ENCODE assay signal across 9 cellular contexts in the genomic region with DNA sequence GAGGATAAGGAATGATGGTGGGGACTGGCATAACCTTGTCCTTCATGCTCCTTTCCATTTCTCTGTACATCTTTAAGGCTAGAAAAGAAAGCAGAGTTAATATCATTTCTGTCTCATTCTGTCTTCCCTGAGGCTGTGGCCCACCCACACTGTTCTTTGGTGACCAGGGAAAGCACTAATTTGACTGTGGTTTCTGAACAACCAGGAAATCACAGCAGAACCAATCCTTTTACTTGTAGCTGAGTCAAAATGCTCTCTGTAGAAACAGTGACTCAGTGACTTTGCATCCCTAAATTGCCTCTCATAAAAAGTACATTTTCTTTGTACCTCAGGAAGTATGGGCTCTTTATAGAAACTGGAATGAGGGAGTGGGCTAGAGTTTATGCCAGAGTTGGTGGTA. TPM values are rescaled to one million over a fixed set of nuclear protein-coding genes. Genes with fewer than 3 reads are reported as not detected.
DNase-seq lines count a peak whose midpoint lies in the region; ATAC-seq and TF ChIP-seq lines count a peak whose summit lies in the region.
"Had no signal": no experiment of that assay in that cellular context is flagged by ENCODE, and none has a peak within 500 bp of the region (broad histone marks: within the 10 kb centered on the region; RNA-seq: fewer than 3 reads in every experiment).

No MANE protein-coding gene starts in this region.

- peaks cover 17 to 24% of the 10 kb centered on the region in 2 donors for H3K27me3 Mint-ChIP-seq in natural killer cell treated with Interleukin-12 subunit alpha and Interleukin-12 subunit beta and Interleukin-15 and Interleukin-18, amount 100 ng/mL, for 72 hours
- peaks cover 14 to 17% of the 10 kb centered on the region in 2 donors for H3K27me3 Mint-ChIP-seq in natural killer cell (ENCODE audit: low read depth in 2 of 2)
- peaks cover 22% of the 10 kb centered on the region for H3K27me3 Mint-ChIP-seq in stimulated activated memory B cell treated with anti-CD40 and anti-IgM and Interleukin-4, amounts not matched to agents 10 μg/mL and 1 μg/mL and 100 μg/mL, for 72 hours

- no peak overlapping the region for H3K27ac Mint-ChIP-seq in natural killer cell treated with Interleukin-12 subunit alpha and Interleukin-12 subunit beta and Interleukin-15 and Interleukin-18, amount 100 ng/mL, for 72 hours
- no peak overlapping the region for H3K27ac Mint-ChIP-seq in natural killer cell
- H3K27ac Mint-ChIP-seq in stimulated activated effector memory CD8-positive, alpha-beta T cell treated with anti-CD3 and anti-CD28 coated beads, Interleukin-12 subunit alpha, Interleukin-12 subunit beta, amount 100 ng/mL, for 72 hours: no peak overlapping the region
- H3K27ac Mint-ChIP-seq in stimulated activated memory B cell treated with anti-CD40 and anti-IgM and Interleukin-4, amounts not matched to agents 10 μg/mL and 1 μg/mL and 100 μg/mL, for 72 hours: no peak overlapping the region

- no peak for TF ChIP-seq CTCF in natural killer cell (IDR thresholded peaks at IDR 0.05)

- ATAC-seq in natural killer cell treated with Interleukin-12 subunit alpha and Interleukin-12 subunit beta and Interleukin-15 and Interleukin-18, amount 100 ng/mL, for 72 hours: peak; percentile 40 to 54
- ATAC-seq in natural killer cell (no peak), HG02610 (IDR thresholded peaks at IDR 0.05; ENCODE audit: unreplicated experiment) (peak; percentile 94)
- ATAC-seq in stimulated activated effector memory CD8-positive, alpha-beta T cell treated with anti-CD3 and anti-CD28 coated beads, Interleukin-12 subunit alpha, Interleukin-12 subunit beta, amount 100 ng/mL, for 72 hours: peak; percentile 88
- no peak for ATAC-seq in stimulated activated memory B cell treated with anti-CD40 and anti-IgM and Interleukin-4, amounts not matched to agents 10 μg/mL and 1 μg/mL and 100 μg/mL, for 72 hours

- H3K9me3 Mint-ChIP-seq in natural killer cell treated with Interleukin-12 subunit alpha and Interleukin-12 subunit beta and Interleukin-15 and Interleukin-18, amount 100 ng/mL, for 72 hours: no peaks in the 10 kb centered on the region
- H3K9me3 Mint-ChIP-seq in natural killer cell: no peaks in the 10 kb centered on the region
- no peaks in the 10 kb centered on the region for H3K9me3 Mint-ChIP-seq in stimulated activated effector memory CD8-positive, alpha-beta T cell treated with anti-CD3 and anti-CD28 coated beads, Interleukin-12 subunit alpha, Interleukin-12 subunit beta, amount 100 ng/mL, for 72 hours
- peaks cover 3% of the 10 kb centered on the region for H3K9me3 Mint-ChIP-seq in stimulated activated memory B cell treated with anti-CD40 and anti-IgM and Interleukin-4, amounts not matched to agents 10 μg/mL and 1 μg/mL and 100 μg/mL, for 72 hours

- intact Hi-C loops in natural killer cell (cut with micrococcal nuclease): no loop called here
- intact Hi-C loops in head of caudate nucleus (cut with DNase I): no loop called here

- no peak for DNase-seq in natural killer cell treated with Interleukin-12 subunit alpha and Interleukin-12 subunit beta and Interleukin-15 and Interleukin-18, amount 100 ng/mL, for 72 hours (ENCODE audit: low spot score)
- DNase-seq in natural killer cell (no peak), RPMI7951 (ENCODE audit: low read depth) (peak; percentile 24), head of caudate nucleus (no peak), RPMI8226 (no peak)
- no peak for DNase-seq in stimulated activated effector memory CD8-positive, alpha-beta T cell treated with anti-CD3 and anti-CD28 coated beads, Interleukin-12 subunit alpha, Interleukin-12 subunit beta, amount 100 ng/mL, for 72 hours (ENCODE audit: low spot score in 2 of 2)
- DNase-seq: aorta had no signal

- no peaks in the 10 kb centered on the region for H3K36me3 Mint-ChIP-seq in natural killer cell treated with Interleukin-12 subunit alpha and Interleukin-12 subunit beta and Interleukin-15 and Interleukin-18, amount 100 ng/mL, for 72 hours
- H3K36me3 Mint-ChIP-seq in natural killer cell: no peaks in the 10 kb centered on the region
- H3K36me3 Mint-ChIP-seq in stimulated activated effector memory CD8-positive, alpha-beta T cell treated with anti-CD3 and anti-CD28 coated beads, Interleukin-12 subunit alpha, Interleukin-12 subunit beta, amount 100 ng/mL, for 72 hours: no peaks in the 10 kb centered on the region
- H3K36me3 Mint-ChIP-seq in stimulated activated memory B cell treated with anti-CD40 and anti-IgM and Interleukin-4, amounts not matched to agents 10 μg/mL and 1 μg/mL and 100 μg/mL, for 72 hours: no peaks in the 10 kb centered on the region

- no peaks in the 10 kb centered on the region for H3K4me1 Mint-ChIP-seq in natural killer cell treated with Interleukin-12 subunit alpha and Interleukin-12 subunit beta and Interleukin-15 and Interleukin-18, amount 100 ng/mL, for 72 hours (ENCODE audit: low read depth in 2 of 2)
- no peaks in the 10 kb centered on the region for H3K4me1 Mint-ChIP-seq in natural killer cell
- peaks cover 5% of the 10 kb centered on the region for H3K4me1 Mint-ChIP-seq in stimulated activated effector memory CD8-positive, alpha-beta T cell treated with anti-CD3 and anti-CD28 coated beads, Interleukin-12 subunit alpha, Interleukin-12 subunit beta, amount 100 ng/mL, for 72 hours
- no peaks in the 10 kb centered on the region for H3K4me1 Mint-ChIP-seq in stimulated activated memory B cell treated with anti-CD40 and anti-IgM and Interleukin-4, amounts not matched to agents 10 μg/mL and 1 μg/mL and 100 μg/mL, for 72 hours

- no peak overlapping the region for H3K4me3 Mint-ChIP-seq in natural killer cell treated with Interleukin-12 subunit alpha and Interleukin-12 subunit beta and Interleukin-15 and Interleukin-18, amount 100 ng/mL, for 72 hours
- no peak overlapping the region for H3K4me3 Mint-ChIP-seq in natural killer cell
- no peak overlapping the region for H3K4me3 Mint-ChIP-seq in stimulated activated effector memory CD8-positive, alpha-beta T cell treated with anti-CD3 and anti-CD28 coated beads, Interleukin-12 subunit alpha, Interleukin-12 subunit beta, amount 100 ng/mL, for 72 hours
- H3K4me3 Mint-ChIP-seq in stimulated activated memory B cell treated with anti-CD40 and anti-IgM and Interleukin-4, amounts not matched to agents 10 μg/mL and 1 μg/mL and 100 μg/mL, for 72 hours: no peak overlapping the region

RNA-seq across cellular contexts. Expression of gene IL33, which starts 28.1 kb away (rescaled TPM):
- not detected for total RNA-seq in natural killer cell treated with Interleukin-12 subunit alpha and Interleukin-12 subunit beta and Interleukin-15 and Interleukin-18, amount 100 ng/mL, for 72 hours
- not detected for total RNA-seq in natural killer cell
- under 0.01 TPM in 1 of 2 replicates, not detected in the other for total RNA-seq in RPMI7951 (2014; rRNA removed; shearing (Covaris generic))

Comparison
In these comparisons a context has a peak if more than half of its experiments do, and no peak if none do; other contexts are left out.
1. ATAC-seq: peak in natural killer cell treated with Interleukin-12 subunit alpha and Interleukin-12 subunit beta and Interleukin-15 and Interleukin-18, amount 100 ng/mL, for 72 hours (2 of 2), HG02610 (single experiment) and stimulated activated effector memory CD8-positive, alpha-beta T cell treated with anti-CD3 and anti-CD28 coated beads, Interleukin-12 subunit alpha, Interleukin-12 subunit beta, amount 100 ng/mL, for 72 hours (single experiment); none in natural killer cell (0 of 3) and stimulated activated memory B cell treated with anti-CD40 and anti-IgM and Interleukin-4, amounts not matched to agents 10 μg/mL and 1 μg/mL and 100 μg/mL, for 72 hours (single experiment).